In the genomic region with DNA sequence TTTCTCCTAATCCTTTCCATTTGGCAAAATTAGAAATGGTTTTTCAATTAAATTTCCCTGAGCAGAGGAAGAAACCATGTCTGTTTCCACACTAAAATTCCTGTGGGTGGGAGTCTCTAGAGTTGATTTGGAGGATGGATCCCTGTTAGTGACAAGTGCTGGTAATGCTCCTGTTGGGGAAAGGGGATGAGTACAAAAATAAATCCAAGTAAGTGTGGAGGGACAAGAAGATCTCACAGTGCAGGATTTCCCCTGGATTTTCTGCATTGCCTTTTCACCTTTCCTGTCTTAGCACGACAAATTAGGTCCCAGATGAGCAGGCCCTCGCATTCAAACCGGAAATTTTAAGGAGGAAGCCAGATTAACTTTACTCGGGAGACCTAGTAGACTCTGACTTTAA, we compare ENCODE assay signal across 14 cellular contexts.
A peak's percentile ranks its signal among the peaks of the same experiment; 100 is the strongest.
DNase-seq lines count a peak whose midpoint lies in the region; ATAC-seq and TF ChIP-seq lines count a peak whose summit lies in the region.
"Had no signal": no experiment of that assay in that cellular context is flagged by ENCODE, and none has a peak within 500 bp of the region (broad histone marks: within the 10 kb centered on the region; RNA-seq: fewer than 3 reads in every experiment).

No MANE protein-coding gene starts in this region.

- H3K27me3 ChIP-seq in heart left ventricle, result no peaks in the 10 kb centered on the region
- no peaks in the 10 kb centered on the region for H3K27me3 ChIP-seq in SU-DHL-6 (ENCODE audit: low read length)
- no peaks in the 10 kb centered on the region for H3K27me3 ChIP-seq in thymus (ENCODE audit: control insufficient read depth, insufficient read depth)
- no peaks in the 10 kb centered on the region for H3K27me3 ChIP-seq in PC-9 (ENCODE audit: insufficient read depth, low read depth)

- peaks cover 11 to 90% (median 71%) of the 10 kb centered on the region in 12 donors for H3K4me1 ChIP-seq in heart left ventricle
- H3K4me1 ChIP-seq in thymus (ENCODE audit: control insufficient read depth, insufficient read depth, low read length), result peaks cover 31% of the 10 kb centered on the region
- H3K4me1 ChIP-seq in PC-9 (replicated peaks; ENCODE audit: insufficient read depth), result no peaks in the 10 kb centered on the region

- H3K4me1 Mint-ChIP-seq in endothelial cell (ENCODE audit: unreplicated experiment), result peaks cover 76% of the 10 kb centered on the region

- H4K20me1 ChIP-seq in SU-DHL-6 (ENCODE audit: low read depth, low read length) (no peaks in the 10 kb centered on the region), PC-9 (ENCODE audit: insufficient read depth) (no peaks in the 10 kb centered on the region)

- H2AFZ ChIP-seq in SU-DHL-6 (ENCODE audit: low read depth, low read length, severe bottlenecking) (no peak overlapping the region), PC-9 (no peak overlapping the region)
- H2AFZ ChIP-seq: GM23248 had no signal

- BruUV-seq in PC-9 (replicated peaks; lab: Mats Ljungman, UMichigan), result no TSS peak

- H3K4me2 ChIP-seq in SU-DHL-6 (ENCODE audit: low read depth, low read length, poor library complexity, severe bottlenecking), result peak overlapping the region; percentile 91
- H3K4me2 ChIP-seq in PC-9, result no peak overlapping the region

- H3K79me2 ChIP-seq in SU-DHL-6 (ENCODE audit: insufficient read depth, low read length) (peaks cover 4% of the 10 kb centered on the region; the same call in 1 of the 2 replicates), PC-9 (ENCODE audit: low read depth) (no peaks in the 10 kb centered on the region)

- H3K9me3 Mint-ChIP-seq in endothelial cell (ENCODE audit: unreplicated experiment), result no peaks in the 10 kb centered on the region

- POLR2A ChIA-PET in PC-9 (lab: Charles Lee; ENCODE audit: unreplicated experiment), result no interaction called here

- H3K4me3 ChIP-seq in heart left ventricle, result no peak overlapping the region
- peak overlapping the region; percentile 42 for H3K4me3 ChIP-seq in SU-DHL-6 (ENCODE audit: insufficient read depth, low read length, poor library complexity, severe bottlenecking)
- peak overlapping the region; percentile 20 for H3K4me3 ChIP-seq in thymus (ENCODE audit: low read length)
- H3K4me3 ChIP-seq in PC-9, result no peak overlapping the region
- H3K4me3 ChIP-seq: GM23248 had no signal

- intact Hi-C loops in heart left ventricle (cut with DNase I) (loop anchor here in 2 of 10 donors (2.0 to 5.0 kb wide), 3 partner anchors 31 to 76 kb away; no protein-coding TSS in a partner anchor), left ventricle myocardium superior (cut with micrococcal nuclease) (no loop called here), PC-9 (cut with micrococcal nuclease; ENCODE audit: unreplicated experiment) (no loop called here)

- CTCF ChIA-PET in PC-9 (lab: Charles Lee), result interaction anchor here (0.6 kb wide), 1 partner anchor 262 kb away, joined by 3 read pairs; no protein-coding TSS in a partner anchor

- TF ChIP-seq CTCF in heart left ventricle (IDR thresholded peaks at IDR 0.05) (no peak), SU-DHL-6 (IDR thresholded peaks at IDR 0.05; ENCODE audit: insufficient read depth, low read length, poor library complexity, severe bottlenecking) (no peak), endothelial cell (IDR thresholded peaks at IDR 0.05; ENCODE audit: unreplicated experiment) (no peak), PC-9 (conservative IDR thresholded peaks at IDR 0.05) (no peak)

- H3K36me3 ChIP-seq in heart left ventricle (no peaks in the 10 kb centered on the region), SU-DHL-6 (ENCODE audit: low read length) (no peaks in the 10 kb centered on the region), thymus (ENCODE audit: control insufficient read depth, insufficient read depth) (peaks cover 4% of the 10 kb centered on the region), PC-9 (ENCODE audit: low read depth) (no peaks in the 10 kb centered on the region)

- H3K9ac ChIP-seq in SU-DHL-6 (ENCODE audit: low read length), result peak overlapping the region; percentile 70
- H3K9ac ChIP-seq: GM23248 had no signal

- H3K9me3 ChIP-seq in heart left ventricle (no peaks in the 10 kb centered on the region), SU-DHL-6 (ENCODE audit: insufficient read depth, low read length) (no peaks in the 10 kb centered on the region), thymus (ENCODE audit: control insufficient read depth) (no peaks in the 10 kb centered on the region), PC-9 (ENCODE audit: insufficient read depth, low read depth) (no peaks in the 10 kb centered on the region)

- ATAC-seq in heart left ventricle (peak in 1 of 4 donors; percentile 16), left ventricle myocardium superior (no peak), HG02970 (IDR thresholded peaks at IDR 0.05; ENCODE audit: low FRiP score, unreplicated experiment) (no peak)

- no peak overlapping the region for H3K4me3 Mint-ChIP-seq in endothelial cell (ENCODE audit: unreplicated experiment)

- H3K27ac Mint-ChIP-seq in endothelial cell (ENCODE audit: unreplicated experiment), result peak overlapping the region; percentile 19

- 34 to 47% (median 40%) methylated on average over 4 of the region's 4 CpGs for WGBS in heart left ventricle, 4 donors
- WGBS in thymus, result 61% methylated on average over 4 of the region's 4 CpGs

- no peaks in the 10 kb centered on the region for H3K9me2 ChIP-seq in SU-DHL-6 (replicated peaks; ENCODE audit: insufficient read depth, low read length)
- no peaks in the 10 kb centered on the region for H3K9me2 ChIP-seq in PC-9 (ENCODE audit: insufficient read depth)

- DNase-seq in heart left ventricle (no peak), left ventricle myocardium superior (no peak), endothelial cell (ENCODE audit: low spot score) (no peak), GM19238 (ENCODE audit: insufficient read length, low spot score) (no peak), PC-9 (no peak)
- DNase-seq: activated CD8-positive, alpha-beta memory T cell treated with anti-CD3 and anti-CD28 coated beads, Interleukin-2, amount 50 U/mL, for 4 hours; effector CD4-positive, alpha-beta T cell; GM23248; NCI-H1930; NCI-H526 treated with DMSO at 0.1 percent for 48 hours; stimulated activated CD4-positive, alpha-beta T cell treated with anti-CD3 and anti-CD28 coated beads, Interleukin-15, amount 100 ng/mL, for 24 hours had no signal

- TF ChIP-seq POLR2A in heart left ventricle (IDR thresholded peaks at IDR 0.05), result no peak

- H3K27ac ChIP-seq in heart left ventricle, result peak overlapping the region; percentile 21 to 70 (median 58)
- peak overlapping the region; percentile 96 for H3K27ac ChIP-seq in SU-DHL-6 (ENCODE audit: low read depth, low read length)
- peak overlapping the region; percentile 25 for H3K27ac ChIP-seq in thymus (ENCODE audit: low read depth)
- no peak overlapping the region for H3K27ac ChIP-seq in PC-9
- H3K27ac ChIP-seq: GM23248 had no signal

- no peaks in the 10 kb centered on the region for H3K36me3 Mint-ChIP-seq in endothelial cell (ENCODE audit: low read depth, unreplicated experiment)

- H3K27me3 Mint-ChIP-seq in endothelial cell (ENCODE audit: unreplicated experiment), result no peaks in the 10 kb centered on the region

- H3F3A ChIP-seq in SU-DHL-6 (ENCODE audit: insufficient read depth) (peaks cover 93% of the 10 kb centered on the region), PC-9 (ENCODE audit: insufficient read depth, low read depth) (no peaks in the 10 kb centered on the region)

Comparison
In these comparisons a context has a peak if more than half of its experiments do, and no peak if none do; other contexts are left out.
1. H3K4me3 ChIP-seq: peak in SU-DHL-6 (single experiment) and thymus (single experiment); none in heart left ventricle (0 of 12) and PC-9 (single experiment).